22 cellular contexts compared by ENCODE assay signal in the genomic region with DNA sequence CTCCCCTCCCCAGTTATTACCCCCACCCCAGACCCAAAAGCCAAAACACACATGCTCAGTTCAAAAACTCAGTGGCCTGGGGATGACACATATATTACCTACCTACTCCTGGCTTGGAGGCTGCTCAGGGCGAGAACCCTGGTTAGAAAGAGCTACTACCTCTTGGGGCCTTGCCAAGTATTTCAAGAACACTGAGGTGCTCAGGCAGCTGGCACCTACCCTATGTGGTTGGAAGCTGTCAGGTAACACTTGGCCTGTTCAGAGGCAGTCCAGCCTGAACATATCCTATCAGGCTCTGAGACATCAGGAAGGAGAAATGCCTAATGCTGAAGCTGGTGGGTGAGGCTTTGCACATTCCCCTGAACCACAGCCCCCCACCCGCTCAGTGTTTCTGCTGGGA. TPM values are rescaled to one million over a fixed set of nuclear protein-coding genes. Genes with fewer than 3 reads are reported as not detected.
DNase-seq lines count a peak whose midpoint lies in the region; ATAC-seq and TF ChIP-seq lines count a peak whose summit lies in the region.
"Had no signal": no experiment of that assay in that cellular context is flagged by ENCODE, and none has a peak within 500 bp of the region (broad histone marks: within the 10 kb centered on the region; RNA-seq: fewer than 3 reads in every experiment).

No MANE protein-coding gene starts in this region.

- intact Hi-C loops in MCF 10A (cut with micrococcal nuclease) (no loop called here), breast epithelium (cut with DNase I; ENCODE audit: low total_unique reads) (no loop called here), left lung (cut with DNase I) (no loop called here), head of caudate nucleus (cut with DNase I) (no loop called here)

- H3K4me1 ChIP-seq in breast epithelium (peaks cover 0 to 3% of the 10 kb centered on the region in 2 donors), left lung (peaks cover 3 to 14% of the 10 kb centered on the region in 2 donors)

- H3K27me3 ChIP-seq in breast epithelium = peaks cover 0 to 20% of the 10 kb centered on the region in 2 donors
- no peaks in the 10 kb centered on the region for H3K27me3 ChIP-seq in left lung

- H3K4me3 Mint-ChIP-seq in MCF 10A (ENCODE audit: unreplicated experiment) = no peak overlapping the region

- ATAC-seq in left lung = peak; percentile 49
- no peak for ATAC-seq in GM19455 (IDR thresholded peaks at IDR 0.05; ENCODE audit: unreplicated experiment)
- ATAC-seq: HCT116, Panc1 had no signal

- no peak overlapping the region for H3K4me3 ChIP-seq in breast epithelium
- no peak overlapping the region for H3K4me3 ChIP-seq in epithelial cell of esophagus (ENCODE audit: low read length)
- no peak overlapping the region for H3K4me3 ChIP-seq in left lung

- H3K27me3 Mint-ChIP-seq in MCF 10A (ENCODE audit: insufficient read depth, unreplicated experiment) = no peaks in the 10 kb centered on the region

- TF ChIP-seq CTCF in MCF 10A (IDR thresholded peaks at IDR 0.05; ENCODE audit: unreplicated experiment) = no peak
- no peak for TF ChIP-seq CTCF in breast epithelium (IDR thresholded peaks at IDR 0.05)
- no peak for TF ChIP-seq CTCF in epithelial cell of esophagus (IDR thresholded peaks at IDR 0.05; ENCODE audit: insufficient read depth, low read depth, low read length, missing control alignments)
- no peak for TF ChIP-seq CTCF in left lung (IDR thresholded peaks at IDR 0.05)

- H3K36me3 ChIP-seq in breast epithelium = no peaks in the 10 kb centered on the region
- H3K36me3 ChIP-seq in left lung = peaks cover 0 to 60% of the 10 kb centered on the region in 2 donors

- H3K4me1 Mint-ChIP-seq in MCF 10A (ENCODE audit: insufficient read depth, unreplicated experiment) = peaks cover 8% of the 10 kb centered on the region

- POLR2A ChIA-PET in MCF 10A (lab: Yijun Ruan, JAX) = interaction anchor here (0.5 to 1.1 kb wide), 4 partner anchors 10 to 385 kb away, joined by 3 to 5 read pairs (median 4); a partner anchor contains a TSS

- no TSS peak for BruUV-seq in MCF 10A (replicated peaks; lab: Mats Ljungman, UMichigan)

- no peaks in the 10 kb centered on the region for H3K9me3 Mint-ChIP-seq in MCF 10A (ENCODE audit: unreplicated experiment)

- H3K36me3 Mint-ChIP-seq in MCF 10A (ENCODE audit: insufficient read depth, unreplicated experiment) = peaks cover 74% of the 10 kb centered on the region

- CTCF ChIA-PET in MCF 10A (lab: Yijun Ruan, JAX) = interaction anchor here (2.7 kb wide), 1 partner anchor 10 kb away, joined by 13 read pairs; no protein-coding TSS in a partner anchor

- no peak overlapping the region for H3K27ac Mint-ChIP-seq in MCF 10A (ENCODE audit: low read depth, unreplicated experiment)

- TF ChIP-seq POLR2A in breast epithelium (IDR thresholded peaks at IDR 0.05) = no peak

- H3K27ac ChIP-seq in breast epithelium (no peak overlapping the region), left lung (no peak overlapping the region)

- peak; percentile 33 for DNase-seq in MCF 10A (ENCODE audit: unreplicated experiment)
- DNase-seq in breast epithelium (ENCODE audit: low spot score in 2 of 2) = no peak
- peak; percentile 68 for DNase-seq in epithelial cell of esophagus (ENCODE audit: low read depth)
- DNase-seq in left lung = no peak
- no peak for DNase-seq in head of caudate nucleus
- DNase-seq in GM19238 (ENCODE audit: insufficient read length, low spot score) = no peak
- no peak for DNase-seq in stimulated activated CD4-positive, alpha-beta T cell treated with anti-CD3 and anti-CD28 coated beads, Interleukin-2, amount 100 ng/mL, for 24 hours
- DNase-seq: Calu3, DMS79 treated with DMSO at 0.1 percent for 48 hours, GF-D8, IMR-90, KG1, NCI-H1048, NCI-H1436, NCI-H187, NCI-H2171 treated with DMSO at 0.1 percent for 48 hours, NCI-H524, NCI-H774, SK-N-SH had no signal

- no peaks in the 10 kb centered on the region for H3K9me3 ChIP-seq in breast epithelium
- no peaks in the 10 kb centered on the region for H3K9me3 ChIP-seq in left lung
- H3K9me3 ChIP-seq: SK-N-SH had no signal

RNA-seq across cellular contexts. Expression of a gene that starts 4.9 kb away (rescaled TPM):
- total RNA-seq in MCF 10A (2022) (197 and 203 TPM in 2 replicates), breast epithelium (100 to 1,000 TPM; 120 to 245 (median 129) TPM), left lung (100 to 1,000 TPM; 218 to 243 TPM)

RNA-seq across cellular contexts. Expression of a gene that starts 5.4 kb away (rescaled TPM):
- 3.5 and 4.1 TPM in 2 replicates for total RNA-seq in MCF 10A (2022)
- 10 to 100 TPM; 10.2 to 27.8 (median 10.5) TPM for total RNA-seq in breast epithelium
- 10 to 100 TPM; 14.2 to 18.5 TPM for total RNA-seq in left lung

RNA-seq across cellular contexts. Expression of a gene that starts 31.5 kb away (rescaled TPM):
- total RNA-seq in MCF 10A (2022) (59.9 and 66.6 TPM in 2 replicates), breast epithelium (10 to 100 TPM in 2 of 3 donors, 1 to 10 TPM in 1; 7.6 to 40.8 (median 18.4) TPM), left lung (10 to 100 TPM; 10.5 to 11.2 TPM)

RNA-seq across cellular contexts. Expression of a gene that starts 44.8 kb away (rescaled TPM):
- 7.2 and 13.5 TPM in 2 replicates for total RNA-seq in MCF 10A (2022)
- 10 to 100 TPM; 12.3 to 17.9 (median 13.4) TPM for total RNA-seq in breast epithelium
- total RNA-seq in left lung = 1 to 10 TPM; 3.0 to 3.9 TPM

RNA-seq across cellular contexts. Expression of a gene that starts 45.6 kb away (rescaled TPM):
- total RNA-seq in MCF 10A (2022) (not detected in 2 replicates), breast epithelium (1 to 10 TPM in 1 of 3 donors, under 1 TPM in 2; 0.48 to 1.3 (median 0.73) TPM), left lung (1 to 10 TPM in 1 of 2 donors, not detected in 1; 1.1 TPM)

Comparison
In these comparisons a context has a peak if more than half of its experiments do, and no peak if none do; other contexts are left out.
1. DNase-seq: peak in MCF 10A (single experiment) and epithelial cell of esophagus (single experiment); none in breast epithelium (0 of 2), left lung (0 of 2), head of caudate nucleus (0 of 42), GM19238 (single experiment) and stimulated activated CD4-positive, alpha-beta T cell treated with anti-CD3 and anti-CD28 coated beads, Interleukin-2, amount 100 ng/mL, for 24 hours (0 of 2).